Comparison of ENCODE assay signal across 10 cellular contexts in genomic region chr17:2421315-2422147, GRCh38. TPM values are rescaled to one million over a fixed set of nuclear protein-coding genes. Genes with fewer than 3 reads are reported as not detected.
A peak's percentile ranks its signal among the peaks of the same experiment; 100 is the strongest.
DNase-seq lines count a peak whose midpoint lies in the region; ATAC-seq and TF ChIP-seq lines count a peak whose summit lies in the region.
"Had no signal": no experiment of that assay in that cellular context is flagged by ENCODE, and none has a peak within 500 bp of the region (broad histone marks: within the 10 kb centered on the region; RNA-seq: fewer than 3 reads in every experiment).

No MANE protein-coding gene starts in this region.

- no peak for ATAC-seq in upper lobe of left lung (ENCODE audit: low FRiP score in 2 of 2)

- peak; percentile 25 for DNase-seq in DMS79 (lab: John Stamatoyannopoulos, UW)
- DNase-seq in LNCaP clone FGC (ENCODE audit: low read depth) = no peak
- DNase-seq in cerebellar cortex (ENCODE audit: low spot score) = peak; percentile 62
- no peak for DNase-seq in neural crest cell (ENCODE audit: low read depth, low spot score)
- DNase-seq in central memory CD4-positive, alpha-beta T cell = no peak
- no peak for DNase-seq in SIG-M5 treated with dmso at 0.1 percent for 504 hours (lab: John Stamatoyannopoulos, UW; ENCODE audit: unreplicated experiment)
- no peak for DNase-seq in upper lobe of left lung
- DNase-seq: activated CD4-positive, alpha-beta T cell treated with anti-CD3 and anti-CD28 coated beads for 4 hours; midbrain had no signal

- no peaks in the 10 kb centered on the region for H3K36me3 Mint-ChIP-seq in neural crest cell (ENCODE audit: low read depth)

- H3K4me1 ChIP-seq in upper lobe of left lung = peaks cover 0 to 7% (median 3%) of the 10 kb centered on the region in 4 donors

- H3K4me3 ChIP-seq in LNCaP clone FGC (ENCODE audit: low read depth, low read length) = no peak overlapping the region
- no peak overlapping the region for H3K4me3 ChIP-seq in upper lobe of left lung
- H3K4me3 ChIP-seq: suprapubic skin had no signal

- peaks cover 0 to 37% (median 17%) of the 10 kb centered on the region in 4 donors for H3K36me3 ChIP-seq in upper lobe of left lung

- H3K4me3 Mint-ChIP-seq in neural crest cell = no peak overlapping the region

- H3K4me1 Mint-ChIP-seq in neural crest cell = peaks cover 16% of the 10 kb centered on the region

- H3K27ac ChIP-seq in upper lobe of left lung = no peak overlapping the region
- H3K27ac ChIP-seq: suprapubic skin had no signal

- no peaks in the 10 kb centered on the region for H3K27me3 ChIP-seq in upper lobe of left lung
- H3K27me3 ChIP-seq: suprapubic skin had no signal

- no peaks in the 10 kb centered on the region for H3K9me3 ChIP-seq in upper lobe of left lung
- H3K9me3 ChIP-seq: suprapubic skin had no signal

- no peak for TF ChIP-seq POLR2A in upper lobe of left lung (IDR thresholded peaks at IDR 0.05)

- TF ChIP-seq EP300 in upper lobe of left lung (IDR thresholded peaks at IDR 0.05) = no peak

- peak overlapping the region; percentile 86 for H3K27ac Mint-ChIP-seq in neural crest cell (ENCODE audit: unreplicated experiment)

- no peaks in the 10 kb centered on the region for H3K27me3 Mint-ChIP-seq in neural crest cell (ENCODE audit: low read depth)

- WGBS in upper lobe of left lung, 2 donors = 83 to 86% methylated on average over 25 to 27 of the region's 27 CpGs

- no peaks in the 10 kb centered on the region for H3K9me3 Mint-ChIP-seq in neural crest cell

- TF ChIP-seq CTCF in LNCaP clone FGC (IDR thresholded peaks at IDR 0.05; ENCODE audit: control insufficient read depth, extremely low read depth, insufficient read depth) (peak; percentile 12; the same call in 1 of the 2 replicates), neural crest cell (conservative IDR thresholded peaks at IDR 0.05) (peak; percentile 38), upper lobe of left lung (IDR thresholded peaks at IDR 0.05) (peak in 1 of 6 experiments; percentile 6)

RNA-seq across cellular contexts. Expression of gene MNT, which starts 20.7 kb away (rescaled TPM):
- total RNA-seq in neural crest cell = 24.7 and 26.9 TPM in 2 replicates
- total RNA-seq in upper lobe of left lung = 10 to 100 TPM; 14.9 to 68.1 (median 38.6) TPM

Comparison
In these comparisons a context has a peak if more than half of its experiments do, and no peak if none do; other contexts are left out.
1. DNase-seq: peak in DMS79 (single experiment) and cerebellar cortex (single experiment); none in LNCaP clone FGC (single experiment), neural crest cell (single experiment), central memory CD4-positive, alpha-beta T cell (single experiment), SIG-M5 treated with dmso at 0.1 percent for 504 hours (single experiment) and upper lobe of left lung (0 of 2).